1 cellular context compared by ENCODE assay signal in the genomic region with DNA sequence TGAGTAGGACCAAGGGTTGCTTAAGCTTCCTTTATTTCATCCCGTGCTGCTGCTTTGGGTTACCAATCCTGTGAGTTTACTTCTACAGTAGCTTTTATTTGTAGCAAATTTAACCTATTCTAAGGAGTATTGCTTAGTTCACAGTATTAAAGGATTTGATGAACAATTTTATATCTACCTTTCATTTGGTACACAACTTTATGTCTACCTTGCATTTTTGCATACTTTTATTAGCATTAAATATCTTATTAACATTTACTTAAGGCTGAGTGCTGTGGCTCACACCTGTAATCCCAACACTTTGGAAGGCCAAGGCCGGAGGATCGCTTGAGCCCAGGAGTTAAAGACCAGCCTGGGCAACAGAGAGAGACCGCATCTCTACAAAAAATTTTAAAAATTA.
TF ChIP-seq lines count a peak whose summit lies in the region.

No MANE protein-coding gene starts in this region.

TF ChIP-seq in HepG2, 621 proteins besides CTCF, POLR2A, EP300 and RAD21:
- TF ChIP-seq ZNF225 (CRISPR knock-in tag; IDR thresholded peaks at IDR 0.05) (no peak), MAFK (conservative IDR thresholded peaks at IDR 0.05 in 1 of 2, IDR thresholded peaks at IDR 0.05 in 1 of 2; ENCODE audit: low read length in 2 of 2) (peak; percentile 65 to 76; a peak in 3 of 4 replicates), ZNF713 (CRISPR knock-in tag; IDR thresholded peaks at IDR 0.05) (no peak), RFX3 (CRISPR knock-in tag; IDR thresholded peaks at IDR 0.05) (no peak), MAFF (IDR thresholded peaks at IDR 0.05; ENCODE audit: low read depth, low read length) (peak; percentile 74), ZNF20 (CRISPR knock-in tag; IDR thresholded peaks at IDR 0.05) (no peak), KLF12 (CRISPR knock-in tag; IDR thresholded peaks at IDR 0.05; ENCODE audit: borderline replicate concordance) (no peak)
- TF ChIP-seq, protein P1, sequence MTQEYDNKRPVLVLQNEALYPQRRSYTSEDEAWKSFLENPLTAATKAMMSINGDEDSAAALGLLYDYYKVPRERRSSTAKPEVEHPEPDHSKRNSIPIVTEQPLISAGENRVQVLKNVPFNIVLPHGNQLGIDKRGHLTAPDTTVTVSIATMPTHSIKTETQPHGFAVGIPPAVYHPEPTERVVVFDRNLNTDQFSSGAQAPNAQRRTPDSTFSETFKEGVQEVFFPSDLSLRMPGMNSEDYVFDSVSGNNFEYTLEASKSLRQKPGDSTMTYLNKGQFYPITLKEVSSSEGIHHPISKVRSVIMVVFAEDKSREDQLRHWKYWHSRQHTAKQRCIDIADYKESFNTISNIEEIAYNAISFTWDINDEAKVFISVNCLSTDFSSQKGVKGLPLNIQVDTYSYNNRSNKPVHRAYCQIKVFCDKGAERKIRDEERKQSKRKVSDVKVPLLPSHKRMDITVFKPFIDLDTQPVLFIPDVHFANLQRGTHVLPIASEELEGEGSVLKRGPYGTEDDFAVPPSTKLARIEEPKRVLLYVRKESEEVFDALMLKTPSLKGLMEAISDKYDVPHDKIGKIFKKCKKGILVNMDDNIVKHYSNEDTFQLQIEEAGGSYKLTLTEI (CRISPR knock-in tag; conservative IDR thresholded peaks at IDR 0.05): no peak
TF ChIP-seq in HepG2: peak in this region for 2.
